Comparison of ENCODE assay signal across 13 cellular contexts in the genomic region with DNA sequence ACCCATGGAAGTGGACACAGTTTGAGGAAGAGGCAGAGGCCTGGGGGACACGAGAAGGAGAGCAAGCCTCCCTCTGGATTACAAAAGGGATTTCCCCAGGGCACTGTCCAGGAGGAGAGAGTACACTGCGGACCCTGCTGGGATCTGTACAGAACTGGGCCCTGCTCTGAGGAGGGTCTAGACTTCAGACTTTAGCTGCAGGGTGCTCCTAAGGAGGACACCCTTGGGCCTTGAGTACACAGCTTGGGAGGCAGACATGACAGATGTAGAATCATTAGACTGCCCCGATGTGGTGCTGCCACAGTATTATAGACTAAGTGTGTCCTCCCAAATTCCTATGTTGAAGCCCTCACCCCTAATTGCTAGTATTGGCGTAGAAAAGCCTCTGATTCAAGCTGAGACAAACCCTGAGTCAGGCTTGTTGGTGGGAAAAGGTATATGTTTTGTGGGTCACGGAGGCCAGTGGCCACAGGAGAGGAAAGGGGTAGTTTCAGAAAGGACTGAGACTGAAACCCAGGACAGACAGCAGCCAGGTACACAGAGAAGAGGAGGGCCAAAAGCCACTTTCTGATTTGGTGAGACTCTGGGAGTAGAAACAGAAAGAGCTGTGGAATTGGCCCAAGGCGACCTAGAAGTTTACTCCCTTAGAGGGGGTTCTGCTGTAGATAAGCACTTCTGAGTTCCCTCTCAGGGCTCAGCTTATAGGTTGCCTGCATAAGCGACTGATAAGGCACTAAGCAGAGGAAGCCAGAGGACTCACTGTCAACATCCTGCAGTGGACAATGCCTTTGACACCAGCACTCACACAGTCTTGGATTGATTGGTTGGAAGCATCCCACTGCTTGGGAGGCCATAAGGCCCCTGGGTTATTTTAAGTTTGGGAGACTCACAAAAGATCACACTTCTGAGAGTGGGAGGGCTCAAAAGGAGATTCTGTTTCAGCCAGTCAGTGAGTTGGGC. TPM values are rescaled to one million over a fixed set of nuclear protein-coding genes. Genes with fewer than 3 reads are reported as not detected.
DNase-seq lines count a peak whose midpoint lies in the region; ATAC-seq and TF ChIP-seq lines count a peak whose summit lies in the region.
"Had no signal": no experiment of that assay in that cellular context is flagged by ENCODE, and none has a peak within 500 bp of the region (broad histone marks: within the 10 kb centered on the region; RNA-seq: fewer than 3 reads in every experiment).

No MANE protein-coding gene starts in this region.

- H3K36me3 ChIP-seq in CD8-positive, alpha-beta memory T cell (ENCODE audit: insufficient read depth, low read length): no peaks in the 10 kb centered on the region
- H3K36me3 ChIP-seq: uterus had no signal

- H3K4me3 Mint-ChIP-seq in CD8-positive, alpha-beta memory T cell: no peak overlapping the region
- H3K4me3 Mint-ChIP-seq: activated naive CD4-positive, alpha-beta T cell treated with anti-CD3 and anti-CD28 coated beads, Interleukin-2, amount 50 U/mL, for 24 hours; naive thymus-derived CD4-positive, alpha-beta T cell had no signal

- POLR2A ChIA-PET in CD8-positive, alpha-beta memory T cell (lab: Charles Lee): no interaction called here

- DNase-seq in GM12865 (ENCODE audit: low read depth) (peak; percentile 75), iPS-NIHi7 (ENCODE audit: extremely low spot score) (peak; percentile 28), T-helper 1 cell (no peak), SKM-1 treated with dmso at 0.1 percent for 144 hours (lab: John Stamatoyannopoulos, UW; ENCODE audit: unreplicated experiment) (no peak)
- DNase-seq in CD8-positive, alpha-beta memory T cell: no peak
- no peak for DNase-seq in activated CD4-positive, alpha-beta T cell treated with anti-CD3 and anti-CD28 coated beads for 48 hours
- DNase-seq: cortex of kidney; naive thymus-derived CD4-positive, alpha-beta T cell; NCI-H1436 treated with DMSO at 0.1 percent for 48 hours; uterus had no signal

- no peak for TF ChIP-seq CTCF in GM12865 (IDR thresholded peaks at IDR 0.05; ENCODE audit: insufficient read depth, low read depth, low read length, missing control alignments)

- no peaks in the 10 kb centered on the region for H3K27me3 ChIP-seq in CD8-positive, alpha-beta memory T cell (ENCODE audit: insufficient read depth, low read length, poor library complexity, severe bottlenecking)
- H3K27me3 ChIP-seq: uterus had no signal

- no peaks in the 10 kb centered on the region for H3K4me1 ChIP-seq in CD8-positive, alpha-beta memory T cell (ENCODE audit: insufficient read depth, low read length)
- H3K4me1 ChIP-seq: uterus had no signal

- peaks cover 0 to 7% of the 10 kb centered on the region in 2 donors for H3K27me3 Mint-ChIP-seq in CD8-positive, alpha-beta memory T cell

- ATAC-seq in GM19468 (IDR thresholded peaks at IDR 0.05; ENCODE audit: extremely low read depth, unreplicated experiment) (peak; percentile 36), HG03095 (IDR thresholded peaks at IDR 0.05; ENCODE audit: unreplicated experiment) (peak; percentile 74)
- ATAC-seq: naive thymus-derived CD4-positive, alpha-beta T cell had no signal

- CTCF ChIA-PET in CD8-positive, alpha-beta memory T cell (lab: Charles Lee): no interaction called here

- H3K4me1 Mint-ChIP-seq in CD8-positive, alpha-beta memory T cell: no peaks in the 10 kb centered on the region
- H3K4me1 Mint-ChIP-seq: activated naive CD4-positive, alpha-beta T cell treated with anti-CD3 and anti-CD28 coated beads, Interleukin-2, amount 50 U/mL, for 24 hours had no signal

- H3K36me3 Mint-ChIP-seq in CD8-positive, alpha-beta memory T cell: no peaks in the 10 kb centered on the region
- H3K36me3 Mint-ChIP-seq: activated naive CD4-positive, alpha-beta T cell treated with anti-CD3 and anti-CD28 coated beads, Interleukin-2, amount 50 U/mL, for 24 hours; naive thymus-derived CD4-positive, alpha-beta T cell had no signal

- H3K27ac ChIP-seq in CD8-positive, alpha-beta memory T cell (ENCODE audit: low read depth, low read length): no peak overlapping the region
- H3K27ac ChIP-seq: uterus had no signal

- no peaks in the 10 kb centered on the region for H3K9me3 Mint-ChIP-seq in CD8-positive, alpha-beta memory T cell
- H3K9me3 Mint-ChIP-seq: activated naive CD4-positive, alpha-beta T cell treated with anti-CD3 and anti-CD28 coated beads, Interleukin-2, amount 50 U/mL, for 24 hours; naive thymus-derived CD4-positive, alpha-beta T cell had no signal

- H3K27ac Mint-ChIP-seq in CD8-positive, alpha-beta memory T cell: no peak overlapping the region
- H3K27ac Mint-ChIP-seq: activated naive CD4-positive, alpha-beta T cell treated with anti-CD3 and anti-CD28 coated beads, Interleukin-2, amount 50 U/mL, for 24 hours; naive thymus-derived CD4-positive, alpha-beta T cell had no signal

- no peak overlapping the region for H3K4me3 ChIP-seq in GM12865 (ENCODE audit: low read depth, low read length)
- no peak overlapping the region for H3K4me3 ChIP-seq in CD8-positive, alpha-beta memory T cell (ENCODE audit: low read length)
- H3K4me3 ChIP-seq: uterus had no signal

- no peaks in the 10 kb centered on the region for H3K9me3 ChIP-seq in CD8-positive, alpha-beta memory T cell (ENCODE audit: low read length)
- H3K9me3 ChIP-seq: uterus had no signal

RNA-seq across cellular contexts. Expression of a gene that starts 16.5 kb away (rescaled TPM):
- under 1 TPM; 0.64 to 0.81 TPM for total RNA-seq in CD8-positive, alpha-beta memory T cell
- 0.95 TPM for polyA plus RNA-seq in CD8-positive, alpha-beta memory T cell

Comparison
In these comparisons a context has a peak if more than half of its experiments do, and no peak if none do; other contexts are left out.
1. DNase-seq: peak in GM12865 (single experiment) and iPS-NIHi7 (single experiment); none in CD8-positive, alpha-beta memory T cell (0 of 5), activated CD4-positive, alpha-beta T cell treated with anti-CD3 and anti-CD28 coated beads for 48 hours (single experiment), T-helper 1 cell (0 of 5) and SKM-1 treated with dmso at 0.1 percent for 144 hours (single experiment).